Comparison of ENCODE assay signal across 29 cellular contexts in the genomic region with DNA sequence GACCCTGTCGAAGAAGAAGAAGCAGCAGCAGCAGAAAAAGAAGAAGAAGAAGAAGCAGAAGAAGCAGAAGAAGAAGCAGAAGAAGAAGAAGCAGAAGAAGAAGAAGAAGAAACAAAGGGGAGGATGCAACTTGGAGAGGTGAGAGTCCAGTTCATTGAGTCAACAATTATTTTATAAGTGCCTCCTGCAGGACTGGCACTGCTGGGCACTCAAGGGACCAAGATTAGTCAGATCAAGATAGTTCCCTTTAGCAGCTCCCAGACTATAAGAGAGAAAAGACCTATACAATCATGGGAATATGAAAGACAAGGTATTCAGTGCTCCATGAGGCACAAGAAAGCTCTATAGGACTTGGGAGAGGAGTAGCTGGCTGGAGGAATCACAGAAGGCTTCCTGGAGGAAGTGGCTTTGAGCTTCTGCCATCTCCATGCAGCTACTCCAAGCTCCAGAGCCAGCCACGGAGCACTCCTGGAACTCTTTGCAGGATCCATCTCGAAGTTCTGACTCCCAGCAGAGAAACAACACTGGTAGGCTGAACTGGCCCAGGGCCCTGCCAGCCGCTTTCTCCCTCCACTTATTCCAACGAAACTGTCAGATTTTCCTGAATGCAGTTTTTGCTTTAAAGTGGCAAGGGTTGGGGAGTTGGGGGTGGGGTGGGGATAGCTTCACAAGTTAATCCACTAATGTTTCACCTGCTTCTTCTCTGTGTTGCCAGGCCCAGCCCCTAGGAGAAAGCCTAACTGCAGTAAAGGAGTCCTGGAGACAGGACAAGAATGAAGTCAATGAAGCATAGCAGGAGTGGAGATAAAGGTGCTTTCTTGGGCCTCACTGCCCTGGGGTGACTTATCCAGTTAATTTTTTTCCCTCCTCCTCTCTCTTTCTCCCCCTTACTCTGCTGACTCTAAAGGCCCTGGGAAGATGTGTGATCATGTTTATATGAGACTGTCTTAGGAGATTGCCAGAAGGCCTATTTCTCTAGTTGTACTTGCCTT.
A peak's percentile ranks its signal among the peaks of the same experiment; 100 is the strongest.
DNase-seq lines count a peak whose midpoint lies in the region; ATAC-seq, FAIRE-seq and TF ChIP-seq lines count a peak whose summit lies in the region.
"Had no signal": no experiment of that assay in that cellular context is flagged by ENCODE, and none has a peak within 500 bp of the region (broad histone marks: within the 10 kb centered on the region; RNA-seq: fewer than 3 reads in every experiment).

No MANE protein-coding gene starts in this region.

- H3K4me1 Mint-ChIP-seq in nephron, result peaks cover 35% of the 10 kb centered on the region
- peaks cover 5% of the 10 kb centered on the region for H3K4me1 Mint-ChIP-seq in chondrocyte (ENCODE audit: low read depth)
- H3K4me1 Mint-ChIP-seq: stimulated activated memory B cell treated with anti-CD40 and anti-IgM and Interleukin-4, amounts not matched to agents 10 μg/mL and 1 μg/mL and 100 μg/mL, for 72 hours had no signal

- no peak for FAIRE-seq in A549 (lab: Jason Lieb, UNC)
- FAIRE-seq: astrocyte had no signal

- no peak overlapping the region for H3K4me3 Mint-ChIP-seq in nephron
- H3K4me3 Mint-ChIP-seq in chondrocyte (ENCODE audit: unreplicated experiment), result no peak overlapping the region
- H3K4me3 Mint-ChIP-seq: activated naive CD8-positive, alpha-beta T cell treated with anti-CD3 and anti-CD28 coated beads for 36 hours; effector memory CD8-positive, alpha-beta T cell; neural crest cell; stimulated activated memory B cell treated with anti-CD40 and anti-IgM and Interleukin-4, amounts not matched to agents 10 μg/mL and 1 μg/mL and 100 μg/mL, for 72 hours; T-helper 2 cell treated with Interferon-gamma antibody and Interleukin-4, amounts not matched to agents 5 μg/mL and 100 μg/mL, for 36 hours; WTC11 had no signal

- ATAC-seq in A549, result no peak
- no peak for ATAC-seq in RWPE2 (ENCODE audit: low read depth)
- ATAC-seq in activated naive CD4-positive, alpha-beta T cell treated with anti-CD3 and anti-CD28 coated beads, Interleukin-2, amount 50 U/mL, for 72 hours, result no peak
- ATAC-seq: effector memory CD8-positive, alpha-beta T cell; SK-N-SH treated with all-trans-retinoic acid at 6 μM for 48 hours; stimulated activated memory B cell treated with anti-CD40 and anti-IgM and Interleukin-4, amounts not matched to agents 10 μg/mL and 1 μg/mL and 100 μg/mL, for 72 hours; WTC11 had no signal

- no peaks in the 10 kb centered on the region for H3K9me2 ChIP-seq in hepatocyte (replicated peaks; ENCODE audit: insufficient read depth)

- no peaks in the 10 kb centered on the region for H3K27me3 ChIP-seq in RWPE2 (ENCODE audit: insufficient read depth, poor library complexity, severe bottlenecking)
- no peaks in the 10 kb centered on the region for H3K27me3 ChIP-seq in hepatocyte
- H3K27me3 ChIP-seq in MG63, result no peaks in the 10 kb centered on the region
- H3K27me3 ChIP-seq: tibial nerve had no signal

- H3K9me3 ChIP-seq in A549 (no peaks in the 10 kb centered on the region), RWPE2 (ENCODE audit: severe bottlenecking) (no peaks in the 10 kb centered on the region), hepatocyte (ENCODE audit: low read depth) (no peaks in the 10 kb centered on the region), MG63 (no peaks in the 10 kb centered on the region)
- H3K9me3 ChIP-seq: BE2C, tibial nerve had no signal

- WGBS in A549 (ENCODE audit: missing lambda C conversion rate), result 14% methylated on average over 5 of the region's 5 CpGs
- 77% methylated on average over 5 of the region's 5 CpGs for WGBS in hepatocyte (ENCODE audit: low lambda C conversion rate, missing lambda C conversion rate)

- no peak overlapping the region for H2AFZ ChIP-seq in hepatocyte
- H2AFZ ChIP-seq: GM23248 had no signal

- H3K36me3 ChIP-seq in RWPE2 (ENCODE audit: low read depth), result no peaks in the 10 kb centered on the region
- no peaks in the 10 kb centered on the region for H3K36me3 ChIP-seq in hepatocyte (replicated peaks; ENCODE audit: insufficient read depth, low read depth)
- H3K36me3 ChIP-seq in MG63, result no peaks in the 10 kb centered on the region
- H3K36me3 ChIP-seq: BE2C, tibial nerve had no signal

- H4K20me1 ChIP-seq in hepatocyte (ENCODE audit: insufficient read depth, poor library complexity, severe bottlenecking), result no peaks in the 10 kb centered on the region

- TF ChIP-seq CTCF in A549 (IDR thresholded peaks at IDR 0.05) (no peak), RWPE2 (IDR thresholded peaks at IDR 0.05; ENCODE audit: poor library complexity, severe bottlenecking) (no peak), hepatocyte (IDR thresholded peaks at IDR 0.05; ENCODE audit: poor library complexity) (no peak), nephron (IDR thresholded peaks at IDR 0.05; ENCODE audit: unreplicated experiment in 3 of 3) (no peak), chondrocyte (IDR thresholded peaks at IDR 0.05) (no peak)

- no peak for TF ChIP-seq POLR2A in A549 (IDR thresholded peaks at IDR 0.05; ENCODE audit: low read length)

- no peak overlapping the region for H3K4me2 ChIP-seq in A549
- no peak overlapping the region for H3K4me2 ChIP-seq in hepatocyte

- TF ChIP-seq EP300 in A549 (IDR thresholded peaks at IDR 0.05), result no peak

- TF ChIP-seq RAD21 in A549 (conservative IDR thresholded peaks at IDR 0.05 in 1 of 2, IDR thresholded peaks at IDR 0.05 in 1 of 2), result no peak

- H3K27ac Mint-ChIP-seq in nephron (peak overlapping the region; percentile 73 to 78 (median 77)), chondrocyte (ENCODE audit: unreplicated experiment) (no peak overlapping the region)
- H3K27ac Mint-ChIP-seq in activated naive CD4-positive, alpha-beta T cell treated with anti-CD3 and anti-CD28 coated beads, Interleukin-2, amount 50 U/mL, for 72 hours, result no peak overlapping the region
- H3K27ac Mint-ChIP-seq: activated naive CD8-positive, alpha-beta T cell treated with anti-CD3 and anti-CD28 coated beads for 36 hours; activated T-helper 2 cell treated with anti-CD3 and anti-CD28 coated beads, Interferon-gamma antibody, Interleukin-2, Interleukin-4, amounts not matched to agents 10 μg/mL and 5 μg/mL and 100 μg/mL, durations not matched to agents 14 hours and 24 hours and 36 hours; effector memory CD8-positive, alpha-beta T cell; stimulated activated memory B cell treated with anti-CD40 and anti-IgM and Interleukin-4, amounts not matched to agents 10 μg/mL and 1 μg/mL and 100 μg/mL, for 72 hours; T-helper 2 cell treated with Interferon-gamma antibody and Interleukin-4, amounts not matched to agents 5 μg/mL and 100 μg/mL, for 36 hours; WTC11 had no signal

- CTCF ChIA-PET in A549 (lab: Yijun Ruan, JAX), result interaction anchor here (0.7 to 0.9 kb wide), 3 partner anchors 15 to 19 kb away, joined by 3 to 6 read pairs (median 3); no protein-coding TSS in a partner anchor

- no peaks in the 10 kb centered on the region for H3K4me1 ChIP-seq in A549
- H3K4me1 ChIP-seq in RWPE2 (ENCODE audit: insufficient read depth, poor library complexity, severe bottlenecking), result peaks cover 31% of the 10 kb centered on the region
- H3K4me1 ChIP-seq in hepatocyte (ENCODE audit: insufficient read depth), result peaks cover 52% of the 10 kb centered on the region
- H3K4me1 ChIP-seq: BE2C, tibial nerve had no signal

- peak overlapping the region in 1 of 2 experiments; percentile 24; a peak in 1 of 6 replicates for H3K27ac ChIP-seq in A549
- H3K27ac ChIP-seq in RWPE2 (ENCODE audit: poor library complexity, severe bottlenecking), result peak overlapping the region; percentile 90
- H3K27ac ChIP-seq in hepatocyte, result peak overlapping the region; percentile 79
- H3K27ac ChIP-seq: GM23248, HL-60, RWPE1, tibial nerve had no signal

- H3K36me3 Mint-ChIP-seq in nephron (ENCODE audit: low read depth) (no peaks in the 10 kb centered on the region), chondrocyte (ENCODE audit: low read depth) (peaks cover 2% of the 10 kb centered on the region)
- no peaks in the 10 kb centered on the region for H3K36me3 Mint-ChIP-seq in activated naive CD4-positive, alpha-beta T cell treated with anti-CD3 and anti-CD28 coated beads, Interleukin-2, amount 50 U/mL, for 72 hours
- H3K36me3 Mint-ChIP-seq: activated naive CD8-positive, alpha-beta T cell treated with anti-CD3 and anti-CD28 coated beads for 36 hours; stimulated activated memory B cell treated with anti-CD40 and anti-IgM and Interleukin-4, amounts not matched to agents 10 μg/mL and 1 μg/mL and 100 μg/mL, for 72 hours had no signal

- POLR2A ChIA-PET in A549 (lab: Yijun Ruan, JAX), result no interaction called here

- H3K9me3 Mint-ChIP-seq in nephron (no peaks in the 10 kb centered on the region), chondrocyte (ENCODE audit: low read depth) (no peaks in the 10 kb centered on the region)
- H3K9me3 Mint-ChIP-seq in activated naive CD4-positive, alpha-beta T cell treated with anti-CD3 and anti-CD28 coated beads, Interleukin-2, amount 50 U/mL, for 72 hours, result no peaks in the 10 kb centered on the region
- H3K9me3 Mint-ChIP-seq: activated naive CD8-positive, alpha-beta T cell treated with anti-CD3 and anti-CD28 coated beads for 36 hours; activated T-helper 2 cell treated with anti-CD3 and anti-CD28 coated beads, Interferon-gamma antibody, Interleukin-2, Interleukin-4, amounts not matched to agents 10 μg/mL and 5 μg/mL and 100 μg/mL, durations not matched to agents 14 hours and 24 hours and 36 hours; effector memory CD8-positive, alpha-beta T cell; neural crest cell; stimulated activated memory B cell treated with anti-CD40 and anti-IgM and Interleukin-4, amounts not matched to agents 10 μg/mL and 1 μg/mL and 100 μg/mL, for 72 hours; T-helper 2 cell treated with Interferon-gamma antibody and Interleukin-4, amounts not matched to agents 5 μg/mL and 100 μg/mL, for 36 hours; WTC11 had no signal

- no peaks in the 10 kb centered on the region for H3K27me3 Mint-ChIP-seq in nephron (ENCODE audit: low read depth)
- peaks cover 51% of the 10 kb centered on the region for H3K27me3 Mint-ChIP-seq in chondrocyte (ENCODE audit: low read depth)
- H3K27me3 Mint-ChIP-seq: activated naive CD8-positive, alpha-beta T cell treated with anti-CD3 and anti-CD28 coated beads for 36 hours had no signal

- DNase-seq in A549 (ENCODE audit: low read depth in 1 of 2, low spot score in 1 of 2), result no peak
- no peak for DNase-seq in RWPE2 (ENCODE audit: low spot score)
- DNase-seq in hepatocyte (ENCODE audit: low spot score), result no peak
- DNase-seq in MG63, result no peak
- DNase-seq in chondrocyte (ENCODE audit: low spot score), result no peak
- DNase-seq in activated naive CD4-positive, alpha-beta T cell treated with anti-CD3 and anti-CD28 coated beads, Interleukin-2, amount 50 U/mL, for 72 hours (ENCODE audit: low spot score in 2 of 2), result no peak
- no peak for DNase-seq in GM19240 (ENCODE audit: insufficient read length, low spot score)
- DNase-seq: 8988T; activated CD8-positive, alpha-beta memory T cell treated with anti-CD3 and anti-CD28 coated beads, Interleukin-2, amount 50 U/mL, for 48 hours; activated naive CD8-positive, alpha-beta T cell treated with anti-CD3 and anti-CD28 coated beads for 36 hours; BE2C; effector memory CD8-positive, alpha-beta T cell; GM23248; left cardiac atrium; NCI-H1417; NCI-H2107; NCI-H524 had no signal

- no peak overlapping the region for H3K4me3 ChIP-seq in A549
- no peak overlapping the region for H3K4me3 ChIP-seq in RWPE2 (ENCODE audit: severe bottlenecking)
- H3K4me3 ChIP-seq in hepatocyte, result no peak overlapping the region
- no peak overlapping the region for H3K4me3 ChIP-seq in MG63
- H3K4me3 ChIP-seq: GM23248, skin epidermis, tibial nerve had no signal

- no peaks in the 10 kb centered on the region for H3K79me2 ChIP-seq in hepatocyte

TF ChIP-seq in A549, 52 proteins besides CTCF, POLR2A, EP300 and RAD21 (continues in another document):
- no peak for TF ChIP-seq ESRRA (IDR thresholded peaks at IDR 0.05; ENCODE audit: borderline replicate concordance, low read length)

Comparison
In these comparisons a context has a peak if more than half of its experiments do, and no peak if none do; other contexts are left out.
1. H3K27ac Mint-ChIP-seq: peak in nephron (3 of 3); none in chondrocyte (single experiment) and activated naive CD4-positive, alpha-beta T cell treated with anti-CD3 and anti-CD28 coated beads, Interleukin-2, amount 50 U/mL, for 72 hours (0 of 2).